Comparison of ENCODE assay signal across 22 cellular contexts in genomic region chr20:51812861-51813260, GRCh38. TPM values are rescaled to one million over a fixed set of nuclear protein-coding genes. Genes with fewer than 3 reads are reported as not detected.
DNase-seq lines count a peak whose midpoint lies in the region; ATAC-seq and TF ChIP-seq lines count a peak whose summit lies in the region.
"Had no signal": no experiment of that assay in that cellular context is flagged by ENCODE, and none has a peak within 500 bp of the region (broad histone marks: within the 10 kb centered on the region; RNA-seq: fewer than 3 reads in every experiment).

No MANE protein-coding gene starts in this region.

- H4K8ac ChIP-seq in trophoblast cell (ENCODE audit: low read depth, low read length) = no peak overlapping the region

- H3K4me1 ChIP-seq in PC-3 (ENCODE audit: insufficient read depth, low read length) (peaks cover 8% of the 10 kb centered on the region; the same call in 1 of the 2 replicates), endodermal cell (ENCODE audit: control insufficient read depth, insufficient read depth, low read length) (peaks cover 11% of the 10 kb centered on the region), trophoblast cell (ENCODE audit: control insufficient read depth in 1 of 2, insufficient read depth in 2 of 2, low read length in 2 of 2) (no peaks in the 10 kb centered on the region)
- H3K4me1 ChIP-seq: A549; BE2C; BLaER1 treated with 17β-estradiol and CSF1 and Interleukin-3, amounts not matched to agents 10 nM and 100 nM had no signal

- 92 to 93% methylated on average over 4 of the region's 4 CpGs for WGBS in endodermal cell (ENCODE audit: insufficient coverage in 1 of 2, insufficient read length in 1 of 2), 2 experiments
- WGBS in trophoblast cell (ENCODE audit: extremely low coverage, insufficient coverage, insufficient read length) = no CpG with 5 or more reads among the region's 4 CpGs

- no peaks in the 10 kb centered on the region for H3F3A ChIP-seq in PC-3 (ENCODE audit: low read length, unreplicated experiment)

- H3K4me1 Mint-ChIP-seq in endodermal cell = peaks cover 29% of the 10 kb centered on the region
- H3K4me1 Mint-ChIP-seq: CD14-positive monocyte; CD8-positive, alpha-beta memory T cell had no signal

- no TSS peak for BruUV-seq in PC-3 (replicated peaks; lab: Mats Ljungman, UMichigan)

- peak overlapping the region; percentile 44 for H3K27ac Mint-ChIP-seq in endodermal cell
- H3K27ac Mint-ChIP-seq: CD14-positive monocyte; CD4-positive, alpha-beta T cell; CD8-positive, alpha-beta memory T cell had no signal

- no peaks in the 10 kb centered on the region for H3K36me3 ChIP-seq in PC-3 (ENCODE audit: low read depth, low read length)
- H3K36me3 ChIP-seq in endodermal cell (ENCODE audit: control insufficient read depth, insufficient read depth, low read length) = no peaks in the 10 kb centered on the region
- H3K36me3 ChIP-seq in trophoblast cell (ENCODE audit: control insufficient read depth in 1 of 2, insufficient read depth in 2 of 2, low read length in 2 of 2) = no peaks in the 10 kb centered on the region
- H3K36me3 ChIP-seq: BE2C; BLaER1 treated with 17β-estradiol and CSF1 and Interleukin-3, amounts not matched to agents 10 nM and 100 nM had no signal

- H3K9me2 ChIP-seq in PC-3 (replicated peaks; ENCODE audit: low read length) = no peaks in the 10 kb centered on the region

- 0 out of 2 replicates have a peak overlapping the region, but pooled peaks have one; percentile 10 for H2AFZ ChIP-seq in PC-3 (ENCODE audit: low read length)
- H2AFZ ChIP-seq in trophoblast cell (ENCODE audit: insufficient read depth, low read length, poor library complexity) = no peak overlapping the region

- H3K9ac ChIP-seq in PC-3 (ENCODE audit: low read length) (no peak overlapping the region), endodermal cell (ENCODE audit: extremely low read depth, low read length, poor library complexity, severe bottlenecking) (no peak overlapping the region), trophoblast cell (ENCODE audit: low read length) (no peak overlapping the region)
- H3K9ac ChIP-seq: BLaER1 treated with 17β-estradiol and CSF1 and Interleukin-3, amounts not matched to agents 10 nM and 100 nM had no signal

- H2BK5ac ChIP-seq in trophoblast cell (ENCODE audit: low read depth, low read length, poor library complexity) = no peak overlapping the region

- H4K20me1 ChIP-seq in PC-3 (ENCODE audit: low read length) = no peaks in the 10 kb centered on the region
- H4K20me1 ChIP-seq: BLaER1 treated with 17β-estradiol and CSF1 and Interleukin-3, amounts not matched to agents 10 nM and 100 nM had no signal

- intact Hi-C loops in PC-3 (cut with micrococcal nuclease) (no loop called here), left ventricle myocardium superior (cut with micrococcal nuclease) (no loop called here)

- H3K27ac ChIP-seq in PC-3 (ENCODE audit: low read length) = no peak overlapping the region
- no peak overlapping the region for H3K27ac ChIP-seq in endodermal cell (ENCODE audit: low read depth, low read length)
- H3K27ac ChIP-seq in trophoblast cell (ENCODE audit: low read depth, low read length) = no peak overlapping the region
- H3K27ac ChIP-seq: A549; BLaER1 treated with 17β-estradiol and CSF1 and Interleukin-3, amounts not matched to agents 10 nM and 100 nM had no signal

- no peak overlapping the region for H3K4me3 Mint-ChIP-seq in endodermal cell
- H3K4me3 Mint-ChIP-seq: CD14-positive monocyte; CD4-positive, alpha-beta T cell; CD8-positive, alpha-beta memory T cell had no signal

- no peak overlapping the region for H2AK5ac ChIP-seq in trophoblast cell (ENCODE audit: low read length)

- no peaks in the 10 kb centered on the region for H3K36me3 Mint-ChIP-seq in endodermal cell (ENCODE audit: low read depth)
- H3K36me3 Mint-ChIP-seq: CD14-positive monocyte; CD8-positive, alpha-beta memory T cell had no signal

- no peaks in the 10 kb centered on the region for H3K9me3 ChIP-seq in PC-3 (ENCODE audit: low read length)
- no peaks in the 10 kb centered on the region for H3K9me3 ChIP-seq in endodermal cell (ENCODE audit: control insufficient read depth, low read length)
- no peaks in the 10 kb centered on the region for H3K9me3 ChIP-seq in trophoblast cell (ENCODE audit: insufficient read depth, low read depth, low read length)
- H3K9me3 ChIP-seq: A549; BE2C; BLaER1 treated with 17β-estradiol and CSF1 and Interleukin-3, amounts not matched to agents 10 nM and 100 nM had no signal

- H3K4me3 ChIP-seq in PC-3 (ENCODE audit: low read length) (no peak overlapping the region), endodermal cell (ENCODE audit: low read length) (no peak overlapping the region), trophoblast cell (ENCODE audit: low read depth, low read length) (no peak overlapping the region)
- H3K4me3 ChIP-seq: A549; BLaER1 treated with 17β-estradiol and CSF1 and Interleukin-3, amounts not matched to agents 10 nM and 100 nM had no signal

- CTCF ChIA-PET in PC-3 (lab: Charles Lee) = no interaction called here

- no peak overlapping the region for H3K18ac ChIP-seq in trophoblast cell (ENCODE audit: low read length)

- H4K12ac ChIP-seq in trophoblast cell (ENCODE audit: low read depth, low read length) = no peak overlapping the region

- no peaks in the 10 kb centered on the region for H3K27me3 Mint-ChIP-seq in endodermal cell (ENCODE audit: insufficient read depth)

- no peak overlapping the region for H3K4ac ChIP-seq in trophoblast cell (ENCODE audit: low read depth, low read length)

- POLR2A ChIA-PET in PC-3 (lab: Charles Lee; ENCODE audit: unreplicated experiment) = no interaction called here

- H3K79me1 ChIP-seq in trophoblast cell (ENCODE audit: low read length) = no peaks in the 10 kb centered on the region

- DNase-seq in ELF-1 (ENCODE audit: low read depth, low spot score) = peak; percentile 51
- no peak for DNase-seq in PC-3
- no peak for DNase-seq in endodermal cell
- DNase-seq in trophoblast cell = peak; percentile 68 to 85
- DNase-seq in NCI-H2171 (lab: John Stamatoyannopoulos, UW) = no peak
- DNase-seq in left ventricle myocardium superior = no peak
- DNase-seq: 8988T; ACHN; AML-193; BE2C; CD4-positive, alpha-beta T cell; CD8-positive, alpha-beta memory T cell; DMS 273 treated with DMSO at 0.1 percent for 48 hours; DMS79 treated with DMSO at 0.1 percent for 48 hours; GOT3; H7; HCEC 1CT had no signal

- H3K9me3 Mint-ChIP-seq in endodermal cell = no peaks in the 10 kb centered on the region
- H3K9me3 Mint-ChIP-seq: CD14-positive monocyte; CD4-positive, alpha-beta T cell; CD8-positive, alpha-beta memory T cell had no signal

- H3K23ac ChIP-seq in trophoblast cell (ENCODE audit: low read length) = no peak overlapping the region

- no peak overlapping the region for H2BK120ac ChIP-seq in trophoblast cell (ENCODE audit: insufficient read depth, low read length, poor library complexity)

- H4K91ac ChIP-seq in trophoblast cell (ENCODE audit: low read depth, low read length) = no peak overlapping the region

- no peak overlapping the region for H2BK12ac ChIP-seq in trophoblast cell (ENCODE audit: low read length)

- H3K4me2 ChIP-seq in PC-3 (ENCODE audit: low read length) (no peak overlapping the region), trophoblast cell (ENCODE audit: low read length) (no peak overlapping the region)
- H3K4me2 ChIP-seq: A549; BLaER1 treated with 17β-estradiol and CSF1 and Interleukin-3, amounts not matched to agents 10 nM and 100 nM had no signal

- no peaks in the 10 kb centered on the region for H3K27me3 ChIP-seq in PC-3 (ENCODE audit: low read length)
- H3K27me3 ChIP-seq in endodermal cell (ENCODE audit: control insufficient read depth, insufficient read depth, low read length, poor library complexity, severe bottlenecking) = no peaks in the 10 kb centered on the region
- no peaks in the 10 kb centered on the region for H3K27me3 ChIP-seq in trophoblast cell (ENCODE audit: insufficient read depth, low read length)
- H3K27me3 ChIP-seq: BE2C; BLaER1 treated with 17β-estradiol and CSF1 and Interleukin-3, amounts not matched to agents 10 nM and 100 nM had no signal

- no peak overlapping the region for H3K14ac ChIP-seq in trophoblast cell (ENCODE audit: low read length)

- H3K79me2 ChIP-seq in PC-3 (ENCODE audit: low read length) (no peaks in the 10 kb centered on the region), trophoblast cell (ENCODE audit: control insufficient read depth, insufficient read depth, low read length, poor library complexity) (no peaks in the 10 kb centered on the region)

- no peak for ATAC-seq in PC-3
- ATAC-seq in GM19351 (IDR thresholded peaks at IDR 0.05; ENCODE audit: unreplicated experiment) = no peak
- ATAC-seq in GM21737 (IDR thresholded peaks at IDR 0.05; ENCODE audit: unreplicated experiment) = no peak
- ATAC-seq in left ventricle myocardium superior = no peak
- ATAC-seq: A549 had no signal

- TF ChIP-seq CTCF in PC-3 (conservative IDR thresholded peaks at IDR 0.05; ENCODE audit: low read depth, low read length) (no peak), endodermal cell (conservative IDR thresholded peaks at IDR 0.05) (no peak)

RNA-seq across cellular contexts. Expression of gene SALL4, which starts 10.5 kb away (rescaled TPM):
- 1.7 and 3.1 TPM in 2 replicates for total RNA-seq in PC-3 (2014; rRNA removed)
- total RNA-seq in endodermal cell = 100 to 1,000 TPM; 333 to 397 TPM
- 49.1 TPM for polyA plus RNA-seq in endodermal cell (2013, experiment 1 of 2)
- polyA plus RNA-seq in endodermal cell (2013, experiment 2 of 2) = 49.8 TPM
- 25.4 and 25.7 TPM in 2 replicates for polyA plus RNA-seq in trophoblast cell (2013)
- total RNA-seq in left ventricle myocardium superior = not detected
- polyA plus RNA-seq: CD14-positive monocyte; CD8-positive, alpha-beta memory T cell had no signal

RNA-seq across cellular contexts. Expression of gene ATP9A, which starts 44.7 kb away (rescaled TPM):
- total RNA-seq in PC-3 (2014; rRNA removed) (31.3 and 34.6 TPM in 2 replicates), endodermal cell (10 to 100 TPM; 26.7 to 27.9 TPM), left ventricle myocardium superior (21.2 TPM)
- 18.3 TPM for polyA plus RNA-seq in endodermal cell (2013, experiment 1 of 2)
- 17.1 TPM for polyA plus RNA-seq in endodermal cell (2013, experiment 2 of 2)
- 5.1 TPM in 2 replicates for polyA plus RNA-seq in trophoblast cell (2013)
- polyA plus RNA-seq: CD14-positive monocyte had no signal

Comparison
In these comparisons a context has a peak if more than half of its experiments do, and no peak if none do; other contexts are left out.
1. DNase-seq: peak in ELF-1 (single experiment) and trophoblast cell (2 of 2); none in PC-3 (single experiment), endodermal cell (single experiment), NCI-H2171 (single experiment) and left ventricle myocardium superior (single experiment).
2. RNA of gene SALL4, which starts 10.5 kb away (total RNA-seq): 333 to 397 TPM in endodermal cell; 1.7 to 3.1 TPM in PC-3 and not detected in left ventricle myocardium superior (single experiment); every median in the first group is over 10 times any median in the second.